In the genomic region with DNA sequence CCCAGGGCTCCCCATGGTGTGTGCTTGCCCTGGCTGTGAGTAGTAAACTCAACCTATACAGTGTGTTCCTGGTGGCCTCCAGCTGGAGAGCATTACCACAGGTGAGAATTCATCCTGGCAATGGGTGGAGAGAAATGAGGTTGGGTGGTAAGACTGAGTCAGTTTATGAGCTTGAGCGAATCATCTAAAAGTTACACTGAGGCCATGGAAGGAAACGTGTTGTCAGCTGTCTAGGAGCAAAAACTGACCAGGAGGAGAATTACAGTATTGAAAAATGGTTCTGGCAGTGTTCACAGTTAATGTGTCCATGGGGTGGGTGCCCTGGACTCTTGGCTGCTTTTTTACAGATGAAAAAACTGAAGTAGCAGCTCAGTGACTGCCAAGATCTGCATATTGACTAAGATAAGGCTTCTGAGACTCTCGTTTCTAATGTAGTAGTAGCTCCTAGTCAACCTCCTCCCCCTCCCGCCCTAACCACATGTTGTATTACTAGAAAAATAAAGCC, we compare ENCODE assay signal across 12 cellular contexts.
A peak's percentile ranks its signal among the peaks of the same experiment; 100 is the strongest.
DNase-seq lines count a peak whose midpoint lies in the region; ATAC-seq lines count a peak whose summit lies in the region.
"Had no signal": no experiment of that assay in that cellular context is flagged by ENCODE, and none has a peak within 500 bp of the region (broad histone marks: within the 10 kb centered on the region; RNA-seq: fewer than 3 reads in every experiment).

No MANE protein-coding gene starts in this region.

- peak overlapping the region; percentile 30 for H3K27ac Mint-ChIP-seq in activated naive CD4-positive, alpha-beta T cell treated with anti-CD3 and anti-CD28 coated beads, Interleukin-2, amount 10 ng/mL, durations not matched to agents 7 days and 5 days
- H3K27ac Mint-ChIP-seq in activated naive CD8-positive, alpha-beta T cell, result peak overlapping the region; percentile 91

- no peak for ATAC-seq in GM18907 (IDR thresholded peaks at IDR 0.05; ENCODE audit: unreplicated experiment)
- ATAC-seq in HG03196 (IDR thresholded peaks at IDR 0.05; ENCODE audit: unreplicated experiment), result no peak

- no peaks in the 10 kb centered on the region for H3K27me3 Mint-ChIP-seq in activated naive CD4-positive, alpha-beta T cell treated with anti-CD3 and anti-CD28 coated beads, Interleukin-2, amount 10 ng/mL, durations not matched to agents 7 days and 5 days
- no peaks in the 10 kb centered on the region for H3K27me3 Mint-ChIP-seq in activated naive CD8-positive, alpha-beta T cell

- no peak for DNase-seq in activated naive CD4-positive, alpha-beta T cell treated with anti-CD3 and anti-CD28 coated beads, Interleukin-2, amount 10 ng/mL, durations not matched to agents 7 days and 5 days
- no peak for DNase-seq in activated naive CD4-positive, alpha-beta T cell (lab: John Stamatoyannopoulos, UW)
- peak; percentile 71 for DNase-seq in kidney tubule cell (ENCODE audit: low spot score)
- DNase-seq in stromal cell of bone marrow (ENCODE audit: low read depth), result peak; percentile 62
- no peak for DNase-seq in stimulated activated naive CD4-positive, alpha-beta T cell treated with Interleukin-2 at 50 U/mL for 16 hours (lab: John Stamatoyannopoulos, UW)
- DNase-seq: AML-193, GDM1, NCI-H2171 treated with DMSO at 0.1 percent for 48 hours, transverse colon had no signal

- H3K9me3 Mint-ChIP-seq in activated naive CD4-positive, alpha-beta T cell treated with anti-CD3 and anti-CD28 coated beads, Interleukin-2, amount 10 ng/mL, durations not matched to agents 7 days and 5 days, result peaks cover 9% of the 10 kb centered on the region
- peaks cover 9% of the 10 kb centered on the region for H3K9me3 Mint-ChIP-seq in activated naive CD8-positive, alpha-beta T cell (ENCODE audit: low read depth)

- CTCF ChIA-PET in activated naive CD4-positive, alpha-beta T cell treated with anti-CD3 and anti-CD28 coated beads, Interleukin-2, amount 10 ng/mL, durations not matched to agents 7 days and 5 days (lab: Charles Lee), result interaction anchor here (1.4 kb wide), 1 partner anchor 14 kb away, joined by 3 read pairs; no protein-coding TSS in a partner anchor

- no peak overlapping the region for H3K4me3 Mint-ChIP-seq in activated naive CD4-positive, alpha-beta T cell treated with anti-CD3 and anti-CD28 coated beads, Interleukin-2, amount 10 ng/mL, durations not matched to agents 7 days and 5 days
- H3K4me3 Mint-ChIP-seq in activated naive CD8-positive, alpha-beta T cell, result peak overlapping the region; percentile 49

- peaks cover 6% of the 10 kb centered on the region for H3K36me3 Mint-ChIP-seq in activated naive CD4-positive, alpha-beta T cell treated with anti-CD3 and anti-CD28 coated beads, Interleukin-2, amount 10 ng/mL, durations not matched to agents 7 days and 5 days
- peaks cover 7% of the 10 kb centered on the region for H3K36me3 Mint-ChIP-seq in activated naive CD8-positive, alpha-beta T cell

- H3K4me1 Mint-ChIP-seq in activated naive CD4-positive, alpha-beta T cell treated with anti-CD3 and anti-CD28 coated beads, Interleukin-2, amount 10 ng/mL, durations not matched to agents 7 days and 5 days, result peaks cover 47% of the 10 kb centered on the region
- peaks cover 82% of the 10 kb centered on the region for H3K4me1 Mint-ChIP-seq in activated naive CD8-positive, alpha-beta T cell (ENCODE audit: low read depth)

Comparison
In these comparisons a context has a peak if more than half of its experiments do, and no peak if none do; other contexts are left out.
1. DNase-seq: peak in kidney tubule cell (single experiment) and stromal cell of bone marrow (single experiment); none in activated naive CD4-positive, alpha-beta T cell treated with anti-CD3 and anti-CD28 coated beads, Interleukin-2, amount 10 ng/mL, durations not matched to agents 7 days and 5 days (single experiment), activated naive CD4-positive, alpha-beta T cell (0 of 4) and stimulated activated naive CD4-positive, alpha-beta T cell treated with Interleukin-2 at 50 U/mL for 16 hours (single experiment).